Comparison of ENCODE assay signal across 2 cellular contexts in genomic region chr6:37137881-37138568, GRCh38.
TF ChIP-seq lines count a peak whose summit lies in the region.

No MANE protein-coding gene starts in this region.

TF ChIP-seq in GM23338, 12 proteins besides CTCF, POLR2A, EP300 and RAD21 (continued from another document):
- peak; percentile 2 for TF ChIP-seq REST (IDR thresholded peaks at IDR 0.05; ENCODE audit: unreplicated experiment)
- peak; percentile 79 for TF ChIP-seq ETS1 (IDR thresholded peaks at IDR 0.05)
- TF ChIP-seq EZH2phosphoT487 (IDR thresholded peaks at IDR 0.05; ENCODE audit: unreplicated experiment) = no peak

TF ChIP-seq in SK-N-SH, 30 proteins besides CTCF, POLR2A, EP300 and RAD21 (continued from another document):
- 0 out of 2 replicates have a peak, but pooled peaks have one; percentile 1 for TF ChIP-seq NFIC (IDR thresholded peaks at IDR 0.05; ENCODE audit: borderline replicate concordance)
- TF ChIP-seq JUND (IDR thresholded peaks at IDR 0.05) = 0 out of 2 replicates have a peak, but pooled peaks have one; percentile 16
- TF ChIP-seq FOSL2 (IDR thresholded peaks at IDR 0.05; ENCODE audit: borderline replicate concordance, low read depth) = peak; percentile 51
